In the genomic region with DNA sequence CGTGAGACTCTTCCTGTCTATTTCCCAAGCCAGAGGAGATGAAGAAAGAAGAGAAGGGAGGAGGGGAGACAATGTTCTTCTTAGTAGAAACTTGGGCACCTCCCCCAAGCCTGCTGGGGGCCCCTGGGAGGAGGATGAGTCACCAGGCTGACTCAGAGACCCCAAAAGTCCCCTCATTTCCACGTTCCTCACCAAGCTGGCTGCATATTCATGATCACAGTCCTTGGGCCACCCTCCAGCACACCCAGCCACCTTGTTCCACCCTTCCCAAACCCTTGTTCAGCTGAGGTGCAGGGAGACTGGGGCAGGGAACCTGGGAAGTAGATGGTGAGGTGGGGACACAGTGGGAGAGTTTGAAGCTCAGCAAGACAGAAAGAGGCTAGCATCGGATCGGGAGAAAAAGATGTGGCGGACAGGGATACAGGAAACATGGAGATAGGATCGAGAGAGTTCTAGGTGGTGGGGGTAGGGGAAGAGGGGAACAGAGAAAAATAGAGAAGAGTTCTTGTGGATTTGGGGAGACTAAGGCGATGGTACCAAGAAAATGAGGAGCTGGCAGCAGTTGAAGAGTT, we compare ENCODE assay signal across 8 cellular contexts. TPM values are rescaled to one million over a fixed set of nuclear protein-coding genes. Genes with fewer than 3 reads are reported as not detected.
A peak's percentile ranks its signal among the peaks of the same experiment; 100 is the strongest.
DNase-seq lines count a peak whose midpoint lies in the region; ATAC-seq and TF ChIP-seq lines count a peak whose summit lies in the region.

No MANE protein-coding gene starts in this region.

- H3K27me3 ChIP-seq in DND-41 (ENCODE audit: insufficient read depth, low read length, poor library complexity): no peaks in the 10 kb centered on the region
- no peaks in the 10 kb centered on the region for H3K27me3 ChIP-seq in Panc1 (ENCODE audit: control insufficient read depth, insufficient read depth, low read length)
- H3K27me3 ChIP-seq in lower lobe of right lung (ENCODE audit: low read depth): no peaks in the 10 kb centered on the region

- no TSS peak for BruUV-seq in Panc1 (replicated peaks; lab: Mats Ljungman, UMichigan)

- POLR2A ChIA-PET in Panc1 (lab: Charles Lee): interaction anchor here (0.8 kb wide), 1 partner anchor 18 kb away, joined by 3 read pairs; a partner anchor contains a TSS

- H3K4me1 ChIP-seq in DND-41 (ENCODE audit: insufficient read depth, low read length) (peaks cover 25% of the 10 kb centered on the region), Panc1 (ENCODE audit: control insufficient read depth, insufficient read depth, low read length) (peaks cover 8% of the 10 kb centered on the region), lower lobe of right lung (peaks cover 31% of the 10 kb centered on the region)

- H3K27ac ChIP-seq in DND-41 (ENCODE audit: low read length) (no peak overlapping the region), Panc1 (ENCODE audit: low read length) (peak overlapping the region; percentile 91), lower lobe of right lung (peak overlapping the region; percentile 85)

- H2AFZ ChIP-seq in DND-41 (ENCODE audit: low read depth, low read length): peak overlapping the region; percentile 19

- in situ Hi-C loops in Panc1 (cut with HindIII; ENCODE audit: low pct_unique_long_range_greater_than_20kb, low sequenced_read_pairs): no loop called here

- no peak overlapping the region for H3K27ac Mint-ChIP-seq in central memory CD8-positive, alpha-beta T cell (ENCODE audit: low read depth)

- no peaks in the 10 kb centered on the region for H3K79me2 ChIP-seq in DND-41 (ENCODE audit: insufficient read depth, low read length)

- H3K9ac ChIP-seq in DND-41 (ENCODE audit: low read depth, low read length): no peak overlapping the region; the same call in 1 of the 2 replicates

- H3K36me3 ChIP-seq in DND-41 (ENCODE audit: insufficient read depth, low read length): no peaks in the 10 kb centered on the region
- no peaks in the 10 kb centered on the region for H3K36me3 ChIP-seq in Panc1 (ENCODE audit: control insufficient read depth, insufficient read depth, low read length)
- peaks cover 26% of the 10 kb centered on the region for H3K36me3 ChIP-seq in lower lobe of right lung

- H3K9me3 Mint-ChIP-seq in central memory CD8-positive, alpha-beta T cell: no peaks in the 10 kb centered on the region

- no peak for TF ChIP-seq CTCF in DND-41 (IDR thresholded peaks at IDR 0.05; ENCODE audit: borderline replicate concordance, extremely low read depth, low read length, poor library complexity, severe bottlenecking)
- no peak for TF ChIP-seq CTCF in Panc1 (IDR thresholded peaks at IDR 0.05)
- no peak for TF ChIP-seq CTCF in lower lobe of right lung (IDR thresholded peaks at IDR 0.05)

- H3K9me3 ChIP-seq in DND-41 (ENCODE audit: insufficient read depth, low read length, severe bottlenecking) (no peaks in the 10 kb centered on the region), Panc1 (ENCODE audit: control insufficient read depth, insufficient read depth, low read depth, low read length) (no peaks in the 10 kb centered on the region), lower lobe of right lung (no peaks in the 10 kb centered on the region)

- H3K27me3 Mint-ChIP-seq in central memory CD8-positive, alpha-beta T cell: no peaks in the 10 kb centered on the region

- H3K4me3 Mint-ChIP-seq in central memory CD8-positive, alpha-beta T cell: peak overlapping the region; percentile 12

- H3K4me1 Mint-ChIP-seq in central memory CD8-positive, alpha-beta T cell: peaks cover 25% of the 10 kb centered on the region

- H3K36me3 Mint-ChIP-seq in central memory CD8-positive, alpha-beta T cell (ENCODE audit: insufficient read depth): peaks cover 6% of the 10 kb centered on the region

- DNase-seq in DND-41 (no peak), Panc1 (ENCODE audit: low read depth, low spot score) (no peak), lower lobe of right lung (no peak), stromal cell of bone marrow (ENCODE audit: low read depth) (peak; percentile 73), islet precursor cell (no peak), GOT3 (lab: John Stamatoyannopoulos, UW) (no peak), NCI-H1436 treated with DMSO at 0.1 percent for 48 hours (lab: John Stamatoyannopoulos, UW) (no peak)
- DNase-seq in central memory CD8-positive, alpha-beta T cell (ENCODE audit: low spot score in 2 of 2): no peak

- intact Hi-C loops in Panc1 (cut with micrococcal nuclease; ENCODE audit: unreplicated experiment): loop anchor here (5.0 kb wide), 1 partner anchor 308 kb away; a partner anchor contains a TSS
- intact Hi-C loops in lower lobe of right lung (cut with DNase I): loop anchor here (10.0 kb wide), 1 partner anchor 191 kb away; no protein-coding TSS in a partner anchor

- ATAC-seq in DND-41 (ENCODE audit: insufficient read depth, low read depth) (no peak), Panc1 (no peak), lower lobe of right lung (peak in 1 of 2 donors; percentile 25)
- ATAC-seq in central memory CD8-positive, alpha-beta T cell (replicated peaks; ENCODE audit: extremely low read depth, poor library complexity, severe bottlenecking): no peak

- no peak overlapping the region for H3K4me3 ChIP-seq in DND-41 (ENCODE audit: low read depth in 1 of 2, low read length in 2 of 2)
- H3K4me3 ChIP-seq in Panc1 (ENCODE audit: low read depth in 2 of 2, low read length in 2 of 2): peak overlapping the region; percentile 60 to 76
- peak overlapping the region; percentile 71 for H3K4me3 ChIP-seq in lower lobe of right lung

- CTCF ChIA-PET in Panc1 (lab: Charles Lee): no interaction called here

- no peaks in the 10 kb centered on the region for H4K20me1 ChIP-seq in DND-41 (ENCODE audit: insufficient read depth, low read length)

- no peak overlapping the region for H3K4me2 ChIP-seq in DND-41 (ENCODE audit: insufficient read depth, low read length)

RNA-seq across cellular contexts. Expression of a gene that starts 0.7 kb away (rescaled TPM):
- total RNA-seq in Panc1 (2021; ENCODE audit: unreplicated experiment) (70.6 TPM), lower lobe of right lung (103 TPM)
- 102 TPM for polyA plus RNA-seq in Panc1 (2012; ENCODE audit: insufficient read length)

RNA-seq across cellular contexts. Expression of a gene that starts 5.1 kb away (rescaled TPM):
- total RNA-seq in Panc1 (2021; ENCODE audit: unreplicated experiment) (1,095 TPM), lower lobe of right lung (1,826 TPM)
- 1,178 TPM for polyA plus RNA-seq in Panc1 (2012; ENCODE audit: insufficient read length)

RNA-seq across cellular contexts. Expression of a gene that starts 8.0 kb away (rescaled TPM):
- total RNA-seq in Panc1 (2021; ENCODE audit: unreplicated experiment) (134 TPM), lower lobe of right lung (121 TPM)
- 132 TPM for polyA plus RNA-seq in Panc1 (2012; ENCODE audit: insufficient read length)

RNA-seq across cellular contexts. Expression of a gene that starts 17.7 kb away (rescaled TPM):
- total RNA-seq in Panc1 (2021; ENCODE audit: unreplicated experiment) (12.3 TPM), lower lobe of right lung (12.2 TPM)
- polyA plus RNA-seq in Panc1 (2012; ENCODE audit: insufficient read length): 14.8 TPM

RNA-seq across cellular contexts. Expression of a gene that starts 22.1 kb away (rescaled TPM):
- 158 TPM for total RNA-seq in Panc1 (2021; ENCODE audit: unreplicated experiment)
- polyA plus RNA-seq in Panc1 (2012; ENCODE audit: insufficient read length): 185 TPM
- 98.4 TPM for total RNA-seq in lower lobe of right lung

Comparison
In these comparisons a context has a peak if more than half of its experiments do, and no peak if none do; other contexts are left out.
1. H3K4me3 ChIP-seq: peak in Panc1 (2 of 2) and lower lobe of right lung (single experiment); none in DND-41 (0 of 2).